ENCODE assay signal across 23 cellular contexts in genomic region chr14:24789277-24789832, GRCh38.
DNase-seq lines count a peak whose midpoint lies in the region; ATAC-seq and TF ChIP-seq lines count a peak whose summit lies in the region.
"Had no signal": no experiment of that assay in that cellular context is flagged by ENCODE, and none has a peak within 500 bp of the region (broad histone marks: within the 10 kb centered on the region; RNA-seq: fewer than 3 reads in every experiment).

No MANE protein-coding gene starts in this region.

- TF ChIP-seq CTCF in left ventricle myocardium inferior (IDR thresholded peaks at IDR 0.05; ENCODE audit: borderline replicate concordance) = no peak

- intact Hi-C loops in Right ventricle myocardium inferior (cut with DNase I) (no loop called here), cardiac septum (cut with DNase I) (no loop called here), left ventricle myocardium inferior (cut with micrococcal nuclease) (no loop called here), sciatic nerve (cut with DNase I) (no loop called here)

- no peaks in the 10 kb centered on the region for H3K27me3 ChIP-seq in left ventricle myocardium inferior (ENCODE audit: low read depth)
- H3K27me3 ChIP-seq: esophagus squamous epithelium, pancreas had no signal

- DNase-seq in Right ventricle myocardium inferior (ENCODE audit: missing footprints) = no peak
- DNase-seq in cardiac septum (ENCODE audit: low spot score) = no peak
- peak; percentile 31 for DNase-seq in astrocyte of the hippocampus (ENCODE audit: low read depth, low spot score)
- no peak for DNase-seq in left ventricle myocardium inferior
- DNase-seq in sciatic nerve (ENCODE audit: low spot score) = no peak
- no peak for DNase-seq in NCI-H1048 (lab: John Stamatoyannopoulos, UW)
- DNase-seq: activated CD8-positive, alpha-beta memory T cell treated with anti-CD3 and anti-CD28 coated beads, Interleukin-2, amount 10 ng/mL, durations not matched to agents 7 days and 5 days; activated naive CD8-positive, alpha-beta T cell treated with anti-CD3 and anti-CD28 coated beads, Interleukin-2, amount 50 U/mL, for 24 hours; activated T-cell treated with anti-CD3 and anti-CD28 coated beads, Interleukin-2, amount 50 U/mL, for 4 hours; dermis blood vessel endothelial cell; esophagus squamous epithelium; foreskin melanocyte; GOT3; NCI-H1105 treated with DMSO at 0.1 percent for 48 hours; NCI-H2029; NCI-H2227 treated with DMSO at 0.1 percent for 48 hours; NCI-H748 treated with DMSO at 0.1 percent for 48 hours; pancreas; stimulated activated CD4-positive, alpha-beta T cell treated with anti-CD3 and anti-CD28 coated beads, Interleukin-2, amount 100 ng/mL, for 24 hours had no signal

- H3K36me3 ChIP-seq in left ventricle myocardium inferior = no peaks in the 10 kb centered on the region
- H3K36me3 ChIP-seq: esophagus squamous epithelium, pancreas, thoracic aorta had no signal

- H3K4me1 ChIP-seq in left ventricle myocardium inferior = peaks cover 16% of the 10 kb centered on the region
- H3K4me1 ChIP-seq: pancreas had no signal

- no peaks in the 10 kb centered on the region for H3K9me3 ChIP-seq in left ventricle myocardium inferior (replicated peaks)
- H3K9me3 ChIP-seq: esophagus squamous epithelium, pancreas, thoracic aorta had no signal

- ATAC-seq in Right ventricle myocardium inferior (peak; percentile 64), sciatic nerve (peak; percentile 80), HG02870 (IDR thresholded peaks at IDR 0.05; ENCODE audit: unreplicated experiment) (no peak), GM21367 (IDR thresholded peaks at IDR 0.05; ENCODE audit: unreplicated experiment) (no peak)
- ATAC-seq: activated CD8-positive, alpha-beta memory T cell treated with anti-CD3 and anti-CD28 coated beads, Interleukin-2, amount 10 ng/mL, durations not matched to agents 7 days and 5 days; activated naive CD8-positive, alpha-beta T cell treated with anti-CD3 and anti-CD28 coated beads, Interleukin-2, amount 50 U/mL, for 24 hours; activated T-cell treated with anti-CD3 and anti-CD28 coated beads, Interleukin-2, amount 50 U/mL, for 4 hours; K562; pancreas had no signal

- H3K4me3 ChIP-seq in left ventricle myocardium inferior = no peak overlapping the region
- H3K4me3 ChIP-seq: esophagus squamous epithelium, K562, pancreas, thoracic aorta had no signal

- peak overlapping the region; percentile 32 for H3K27ac ChIP-seq in left ventricle myocardium inferior (replicated peaks)
- H3K27ac ChIP-seq: pancreas, thoracic aorta had no signal

Comparison
In these comparisons a context has a peak if more than half of its experiments do, and no peak if none do; other contexts are left out.
1. ATAC-seq: peak in Right ventricle myocardium inferior (single experiment) and sciatic nerve (single experiment); none in HG02870 (single experiment) and GM21367 (single experiment).